In genomic region chr4:173573286-173573685, GRCh38 we compare ENCODE assay signal across 25 cellular contexts. TPM values are rescaled to one million over a fixed set of nuclear protein-coding genes. Genes with fewer than 3 reads are reported as not detected.
"Had no signal": no experiment of that assay in that cellular context is flagged by ENCODE, and none has a peak within 500 bp of the region (broad histone marks: within the 10 kb centered on the region; RNA-seq: fewer than 3 reads in every experiment).

No MANE protein-coding gene starts in this region.

- ATAC-seq: activated CD4-positive, alpha-beta T cell treated with anti-CD3 and anti-CD28 coated beads for 36 hours; activated CD8-positive, alpha-beta T cell treated with anti-CD3 and anti-CD28 coated beads, Interleukin-2, amount 10 ng/mL, durations not matched to agents 7 days and 5 days; activated naive CD8-positive, alpha-beta T cell treated with anti-CD3 and anti-CD28 coated beads, Interleukin-2, amount 50 U/mL, for 24 hours; activated T-cell treated with anti-CD3 and anti-CD28 coated beads, Interleukin-2, amount 50 U/mL, for 4 hours; esophagus mucosa; stimulated activated naive CD8-positive, alpha-beta T cell treated with anti-CD3 and anti-CD28 coated beads, Interleukin-15, amount 100 ng/mL, for 72 hours; WTC11 had no signal

- DNase-seq: activated CD4-positive, alpha-beta T cell treated with anti-CD3 and anti-CD28 coated beads for 36 hours; activated CD8-positive, alpha-beta T cell treated with anti-CD3 and anti-CD28 coated beads, Interleukin-2, amount 10 ng/mL, durations not matched to agents 7 days and 5 days; activated naive CD4-positive, alpha-beta T cell treated with anti-CD3 and anti-CD28 coated beads for 36 hours; activated naive CD8-positive, alpha-beta T cell treated with anti-CD3 and anti-CD28 coated beads, Interleukin-2, amount 50 U/mL, for 24 hours; activated T-cell treated with anti-CD3 and anti-CD28 coated beads, Interleukin-2, amount 50 U/mL, for 4 hours; hippocampal formation; left cardiac atrium; mammary epithelial cell; naive B cell; right cardiac atrium; small intestine; stimulated activated CD4-positive, alpha-beta T cell treated with anti-CD3 and anti-CD28 coated beads, Interleukin-15, amount 100 ng/mL, for 24 hours; stimulated activated CD4-positive, alpha-beta T cell treated with anti-CD3 and anti-CD28 coated beads, Interleukin-2, amount 100 ng/mL, for 48 hours; stimulated activated naive CD8-positive, alpha-beta T cell treated with anti-CD3 and anti-CD28 coated beads, Interleukin-15, amount 100 ng/mL, for 72 hours had no signal

- H3K27me3 ChIP-seq: ascending aorta had no signal

- H3K36me3 ChIP-seq: ascending aorta, prostate gland had no signal

- H3K36me3 Mint-ChIP-seq: naive B cell, type B pancreatic cell, WTC11 had no signal

- H3K27ac Mint-ChIP-seq: activated CD4-positive, alpha-beta T cell treated with anti-CD3 and anti-CD28 coated beads for 36 hours; activated CD8-positive, alpha-beta T cell treated with anti-CD3 and anti-CD28 coated beads, Interleukin-2, amount 10 ng/mL, durations not matched to agents 7 days and 5 days; activated naive CD4-positive, alpha-beta T cell treated with anti-CD3 and anti-CD28 coated beads for 36 hours; activated naive CD8-positive, alpha-beta T cell treated with anti-CD3 and anti-CD28 coated beads, Interleukin-2, amount 50 U/mL, for 24 hours; naive B cell; stimulated activated naive CD8-positive, alpha-beta T cell treated with anti-CD3 and anti-CD28 coated beads, Interleukin-15, amount 100 ng/mL, for 72 hours; T-helper 2 cell treated with Interferon-gamma antibody and Interleukin-4, amounts not matched to agents 5 μg/mL and 100 μg/mL, for 36 hours; type B pancreatic cell; WTC11 had no signal

- H3K4me1 ChIP-seq: prostate gland had no signal

- H3K4me1 Mint-ChIP-seq: activated CD4-positive, alpha-beta T cell treated with anti-CD3 and anti-CD28 coated beads for 36 hours; activated naive CD8-positive, alpha-beta T cell treated with anti-CD3 and anti-CD28 coated beads, Interleukin-2, amount 50 U/mL, for 24 hours; naive B cell; neural crest cell; stimulated activated naive CD8-positive, alpha-beta T cell treated with anti-CD3 and anti-CD28 coated beads, Interleukin-15, amount 100 ng/mL, for 72 hours had no signal

- H3K9me3 ChIP-seq: ascending aorta, prostate gland had no signal

- H3K4me3 ChIP-seq: ascending aorta, coronary artery, prostate gland had no signal

- H3K4me3 Mint-ChIP-seq: activated CD4-positive, alpha-beta T cell treated with anti-CD3 and anti-CD28 coated beads for 36 hours; activated CD8-positive, alpha-beta T cell treated with anti-CD3 and anti-CD28 coated beads, Interleukin-2, amount 10 ng/mL, durations not matched to agents 7 days and 5 days; activated naive CD4-positive, alpha-beta T cell treated with anti-CD3 and anti-CD28 coated beads for 36 hours; activated naive CD8-positive, alpha-beta T cell treated with anti-CD3 and anti-CD28 coated beads, Interleukin-2, amount 50 U/mL, for 24 hours; activated T-cell treated with anti-CD3 and anti-CD28 coated beads, Interleukin-2, amount 50 U/mL, for 4 hours; naive B cell; neural crest cell; stimulated activated naive CD8-positive, alpha-beta T cell treated with anti-CD3 and anti-CD28 coated beads, Interleukin-15, amount 100 ng/mL, for 72 hours; T-helper 2 cell treated with Interferon-gamma antibody and Interleukin-4, amounts not matched to agents 5 μg/mL and 100 μg/mL, for 36 hours; type B pancreatic cell; WTC11 had no signal

- H3K9me3 Mint-ChIP-seq: activated naive CD4-positive, alpha-beta T cell treated with anti-CD3 and anti-CD28 coated beads for 36 hours; activated naive CD8-positive, alpha-beta T cell treated with anti-CD3 and anti-CD28 coated beads, Interleukin-2, amount 50 U/mL, for 24 hours; activated T-cell treated with anti-CD3 and anti-CD28 coated beads, Interleukin-2, amount 50 U/mL, for 4 hours; neural crest cell; stimulated activated naive CD8-positive, alpha-beta T cell treated with anti-CD3 and anti-CD28 coated beads, Interleukin-15, amount 100 ng/mL, for 72 hours; T-helper 2 cell treated with Interferon-gamma antibody and Interleukin-4, amounts not matched to agents 5 μg/mL and 100 μg/mL, for 36 hours; type B pancreatic cell had no signal

RNA-seq across cellular contexts. Expression of gene HAND2, which starts 43.3 kb away (rescaled TPM):
- total RNA-seq: activated CD4-positive, alpha-beta T cell treated with anti-CD3 and anti-CD28 coated beads for 36 hours; activated CD8-positive, alpha-beta T cell treated with anti-CD3 and anti-CD28 coated beads, Interleukin-2, amount 10 ng/mL, durations not matched to agents 7 days and 5 days; activated naive CD4-positive, alpha-beta T cell treated with anti-CD3 and anti-CD28 coated beads for 36 hours; activated T-cell treated with anti-CD3 and anti-CD28 coated beads, Interleukin-2, amount 50 U/mL, for 4 hours; mammary epithelial cell; mononuclear cell; neural crest cell; osteocyte; temporal lobe had no signal
- polyA plus RNA-seq: mammary epithelial cell had no signal
